ENCODE assay signal across 2 cellular contexts in the genomic region with DNA sequence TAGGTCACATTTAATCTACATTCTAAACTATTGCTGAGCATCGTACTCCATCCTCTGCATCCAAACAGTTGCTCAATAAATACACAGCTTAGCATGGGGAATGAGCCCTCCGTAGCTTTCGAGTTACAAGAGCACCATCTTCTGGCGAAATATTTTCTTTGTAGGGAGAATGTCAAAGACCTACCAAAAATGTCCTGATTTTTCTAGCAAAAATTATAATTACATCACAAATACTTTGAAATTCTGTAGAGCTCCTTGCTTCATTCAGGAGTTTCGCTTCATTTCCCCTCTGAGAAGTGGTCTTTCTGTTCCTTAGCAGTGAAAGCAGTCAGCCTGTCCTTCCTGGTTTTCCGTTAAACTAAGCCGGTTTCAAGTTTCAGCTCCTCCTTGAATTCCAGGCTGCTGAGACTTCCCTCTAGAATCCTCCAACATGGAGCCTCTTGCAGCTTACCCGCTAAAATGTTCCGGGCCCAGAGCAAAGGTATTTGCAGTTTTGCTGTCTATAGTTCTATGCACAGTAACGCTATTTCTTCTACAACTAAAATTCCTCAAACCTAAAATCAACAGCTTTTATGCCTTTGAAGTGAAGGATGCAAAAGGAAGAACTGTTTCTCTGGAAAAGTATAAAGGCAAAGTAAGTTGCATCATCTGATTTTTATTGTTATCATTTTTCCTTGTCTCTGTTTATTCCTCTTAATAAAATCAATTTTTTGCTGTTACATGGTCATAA.
TF ChIP-seq lines count a peak whose summit lies in the region.

A gene with protein sequence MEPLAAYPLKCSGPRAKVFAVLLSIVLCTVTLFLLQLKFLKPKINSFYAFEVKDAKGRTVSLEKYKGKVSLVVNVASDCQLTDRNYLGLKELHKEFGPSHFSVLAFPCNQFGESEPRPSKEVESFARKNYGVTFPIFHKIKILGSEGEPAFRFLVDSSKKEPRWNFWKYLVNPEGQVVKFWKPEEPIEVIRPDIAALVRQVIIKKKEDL (plus strand): TSS at position 409 of the 730 bp plus-strand sequence. CDS start 22 bp downstream, at position 431.

TF ChIP-seq in IMR-90, 13 proteins besides CTCF, POLR2A, EP300 and RAD21:
- no peak for TF ChIP-seq BHLHE40 (IDR thresholded peaks at IDR 0.05; ENCODE audit: low read depth, low read length)
- TF ChIP-seq NFE2L2 (IDR thresholded peaks at IDR 0.05; ENCODE audit: low read depth, low read length), result no peak
- TF ChIP-seq CHD1 (IDR thresholded peaks at IDR 0.05; ENCODE audit: low read depth, low read length), result 0 out of 2 replicates have a peak, but pooled peaks have one; percentile 67
- TF ChIP-seq MXI1 (IDR thresholded peaks at IDR 0.05; ENCODE audit: borderline replicate concordance, low read depth, low read length), result no peak
- TF ChIP-seq, protein P1, sequence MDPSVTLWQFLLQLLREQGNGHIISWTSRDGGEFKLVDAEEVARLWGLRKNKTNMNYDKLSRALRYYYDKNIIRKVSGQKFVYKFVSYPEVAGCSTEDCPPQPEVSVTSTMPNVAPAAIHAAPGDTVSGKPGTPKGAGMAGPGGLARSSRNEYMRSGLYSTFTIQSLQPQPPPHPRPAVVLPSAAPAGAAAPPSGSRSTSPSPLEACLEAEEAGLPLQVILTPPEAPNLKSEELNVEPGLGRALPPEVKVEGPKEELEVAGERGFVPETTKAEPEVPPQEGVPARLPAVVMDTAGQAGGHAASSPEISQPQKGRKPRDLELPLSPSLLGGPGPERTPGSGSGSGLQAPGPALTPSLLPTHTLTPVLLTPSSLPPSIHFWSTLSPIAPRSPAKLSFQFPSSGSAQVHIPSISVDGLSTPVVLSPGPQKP (IDR thresholded peaks at IDR 0.05; ENCODE audit: borderline replicate concordance, low read depth, low read length), result no peak
- peak; percentile 16 for TF ChIP-seq RCOR1 (IDR thresholded peaks at IDR 0.05; ENCODE audit: insufficient replicate concordance, low read length)
- TF ChIP-seq, protein P2, sequence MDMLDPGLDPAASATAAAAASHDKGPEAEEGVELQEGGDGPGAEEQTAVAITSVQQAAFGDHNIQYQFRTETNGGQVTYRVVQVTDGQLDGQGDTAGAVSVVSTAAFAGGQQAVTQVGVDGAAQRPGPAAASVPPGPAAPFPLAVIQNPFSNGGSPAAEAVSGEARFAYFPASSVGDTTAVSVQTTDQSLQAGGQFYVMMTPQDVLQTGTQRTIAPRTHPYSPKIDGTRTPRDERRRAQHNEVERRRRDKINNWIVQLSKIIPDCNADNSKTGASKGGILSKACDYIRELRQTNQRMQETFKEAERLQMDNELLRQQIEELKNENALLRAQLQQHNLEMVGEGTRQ (IDR thresholded peaks at IDR 0.05; ENCODE audit: low read depth, low read length), result no peak
- TF ChIP-seq MAFK (IDR thresholded peaks at IDR 0.05; ENCODE audit: low read depth, low read length), result no peak
- peak; percentile 96 for TF ChIP-seq CEBPB (IDR thresholded peaks at IDR 0.05; ENCODE audit: low read depth, low read length)
- TF ChIP-seq RFX5 (IDR thresholded peaks at IDR 0.05; ENCODE audit: low read depth, low read length), result no peak
- TF ChIP-seq MAZ (IDR thresholded peaks at IDR 0.05; ENCODE audit: borderline replicate concordance, low read depth, low read length), result no peak
- peak; percentile 66 for TF ChIP-seq SMC3 (IDR thresholded peaks at IDR 0.05; ENCODE audit: low read depth, low read length)
- TF ChIP-seq FOS (IDR thresholded peaks at IDR 0.05; ENCODE audit: low read depth, low read length), result no peak
TF ChIP-seq in IMR-90: peak in this region for 4.

TF ChIP-seq in SK-N-SH, 30 proteins besides CTCF, POLR2A, EP300 and RAD21:
- TF ChIP-seq GATA2 (CRISPR knock-in tag; IDR thresholded peaks at IDR 0.05), result no peak
- no peak for TF ChIP-seq MXI1 (IDR thresholded peaks at IDR 0.05; ENCODE audit: low read depth, low read length)
- peak; percentile 93 for TF ChIP-seq POLR2AphosphoS5 (IDR thresholded peaks at IDR 0.05; ENCODE audit: low read depth, low read length)
- no peak for TF ChIP-seq NRF1 (IDR thresholded peaks at IDR 0.05; ENCODE audit: low read depth, low read length)
- peak; percentile 12; the same call in 1 of the 2 replicates for TF ChIP-seq JUND (IDR thresholded peaks at IDR 0.05)
- TF ChIP-seq TEAD4 (IDR thresholded peaks at IDR 0.05; ENCODE audit: borderline replicate concordance, insufficient read depth), result 0 out of 2 replicates have a peak, but pooled peaks have one; percentile 62
- no peak for TF ChIP-seq TCF12 (IDR thresholded peaks at IDR 0.05)
- TF ChIP-seq, protein P3, sequence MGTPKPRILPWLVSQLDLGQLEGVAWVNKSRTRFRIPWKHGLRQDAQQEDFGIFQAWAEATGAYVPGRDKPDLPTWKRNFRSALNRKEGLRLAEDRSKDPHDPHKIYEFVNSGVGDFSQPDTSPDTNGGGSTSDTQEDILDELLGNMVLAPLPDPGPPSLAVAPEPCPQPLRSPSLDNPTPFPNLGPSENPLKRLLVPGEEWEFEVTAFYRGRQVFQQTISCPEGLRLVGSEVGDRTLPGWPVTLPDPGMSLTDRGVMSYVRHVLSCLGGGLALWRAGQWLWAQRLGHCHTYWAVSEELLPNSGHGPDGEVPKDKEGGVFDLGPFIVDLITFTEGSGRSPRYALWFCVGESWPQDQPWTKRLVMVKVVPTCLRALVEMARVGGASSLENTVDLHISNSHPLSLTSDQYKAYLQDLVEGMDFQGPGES (IDR thresholded peaks at IDR 0.05; ENCODE audit: low read depth, low read length), result no peak
- TF ChIP-seq MEF2A (IDR thresholded peaks at IDR 0.05; ENCODE audit: borderline replicate concordance, low read depth), result no peak
- TF ChIP-seq, protein P4, sequence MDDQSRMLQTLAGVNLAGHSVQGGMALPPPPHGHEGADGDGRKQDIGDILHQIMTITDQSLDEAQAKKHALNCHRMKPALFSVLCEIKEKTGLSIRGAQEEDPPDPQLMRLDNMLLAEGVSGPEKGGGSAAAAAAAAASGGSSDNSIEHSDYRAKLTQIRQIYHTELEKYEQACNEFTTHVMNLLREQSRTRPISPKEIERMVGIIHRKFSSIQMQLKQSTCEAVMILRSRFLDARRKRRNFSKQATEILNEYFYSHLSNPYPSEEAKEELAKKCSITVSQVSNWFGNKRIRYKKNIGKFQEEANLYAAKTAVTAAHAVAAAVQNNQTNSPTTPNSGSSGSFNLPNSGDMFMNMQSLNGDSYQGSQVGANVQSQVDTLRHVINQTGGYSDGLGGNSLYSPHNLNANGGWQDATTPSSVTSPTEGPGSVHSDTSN (IDR thresholded peaks at IDR 0.05), result no peak
- no peak for TF ChIP-seq NFIC (IDR thresholded peaks at IDR 0.05; ENCODE audit: borderline replicate concordance)
- TF ChIP-seq, protein P5, sequence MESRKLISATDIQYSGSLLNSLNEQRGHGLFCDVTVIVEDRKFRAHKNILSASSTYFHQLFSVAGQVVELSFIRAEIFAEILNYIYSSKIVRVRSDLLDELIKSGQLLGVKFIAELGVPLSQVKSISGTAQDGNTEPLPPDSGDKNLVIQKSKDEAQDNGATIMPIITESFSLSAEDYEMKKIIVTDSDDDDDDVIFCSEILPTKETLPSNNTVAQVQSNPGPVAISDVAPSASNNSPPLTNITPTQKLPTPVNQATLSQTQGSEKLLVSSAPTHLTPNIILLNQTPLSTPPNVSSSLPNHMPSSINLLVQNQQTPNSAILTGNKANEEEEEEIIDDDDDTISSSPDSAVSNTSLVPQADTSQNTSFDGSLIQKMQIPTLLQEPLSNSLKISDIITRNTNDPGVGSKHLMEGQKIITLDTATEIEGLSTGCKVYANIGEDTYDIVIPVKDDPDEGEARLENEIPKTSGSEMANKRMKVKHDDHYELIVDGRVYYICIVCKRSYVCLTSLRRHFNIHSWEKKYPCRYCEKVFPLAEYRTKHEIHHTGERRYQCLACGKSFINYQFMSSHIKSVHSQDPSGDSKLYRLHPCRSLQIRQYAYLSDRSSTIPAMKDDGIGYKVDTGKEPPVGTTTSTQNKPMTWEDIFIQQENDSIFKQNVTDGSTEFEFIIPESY (IDR thresholded peaks at IDR 0.05; ENCODE audit: borderline replicate concordance, low read depth), result no peak
- TF ChIP-seq, protein P6, sequence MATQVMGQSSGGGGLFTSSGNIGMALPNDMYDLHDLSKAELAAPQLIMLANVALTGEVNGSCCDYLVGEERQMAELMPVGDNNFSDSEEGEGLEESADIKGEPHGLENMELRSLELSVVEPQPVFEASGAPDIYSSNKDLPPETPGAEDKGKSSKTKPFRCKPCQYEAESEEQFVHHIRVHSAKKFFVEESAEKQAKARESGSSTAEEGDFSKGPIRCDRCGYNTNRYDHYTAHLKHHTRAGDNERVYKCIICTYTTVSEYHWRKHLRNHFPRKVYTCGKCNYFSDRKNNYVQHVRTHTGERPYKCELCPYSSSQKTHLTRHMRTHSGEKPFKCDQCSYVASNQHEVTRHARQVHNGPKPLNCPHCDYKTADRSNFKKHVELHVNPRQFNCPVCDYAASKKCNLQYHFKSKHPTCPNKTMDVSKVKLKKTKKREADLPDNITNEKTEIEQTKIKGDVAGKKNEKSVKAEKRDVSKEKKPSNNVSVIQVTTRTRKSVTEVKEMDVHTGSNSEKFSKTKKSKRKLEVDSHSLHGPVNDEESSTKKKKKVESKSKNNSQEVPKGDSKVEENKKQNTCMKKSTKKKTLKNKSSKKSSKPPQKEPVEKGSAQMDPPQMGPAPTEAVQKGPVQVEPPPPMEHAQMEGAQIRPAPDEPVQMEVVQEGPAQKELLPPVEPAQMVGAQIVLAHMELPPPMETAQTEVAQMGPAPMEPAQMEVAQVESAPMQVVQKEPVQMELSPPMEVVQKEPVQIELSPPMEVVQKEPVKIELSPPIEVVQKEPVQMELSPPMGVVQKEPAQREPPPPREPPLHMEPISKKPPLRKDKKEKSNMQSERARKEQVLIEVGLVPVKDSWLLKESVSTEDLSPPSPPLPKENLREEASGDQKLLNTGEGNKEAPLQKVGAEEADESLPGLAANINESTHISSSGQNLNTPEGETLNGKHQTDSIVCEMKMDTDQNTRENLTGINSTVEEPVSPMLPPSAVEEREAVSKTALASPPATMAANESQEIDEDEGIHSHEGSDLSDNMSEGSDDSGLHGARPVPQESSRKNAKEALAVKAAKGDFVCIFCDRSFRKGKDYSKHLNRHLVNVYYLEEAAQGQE (IDR thresholded peaks at IDR 0.05; ENCODE audit: low read depth, low read length), result 0 out of 2 replicates have a peak, but pooled peaks have one; percentile 47
- TF ChIP-seq TAF1 (IDR thresholded peaks at IDR 0.05; ENCODE audit: borderline replicate concordance, low read depth, low read length), result peak; percentile 86
- TF ChIP-seq FOXJ3 (CRISPR knock-in tag; IDR thresholded peaks at IDR 0.05), result no peak
- TF ChIP-seq RFX5 (IDR thresholded peaks at IDR 0.05; ENCODE audit: low read length), result no peak
- TF ChIP-seq GABPA (IDR thresholded peaks at IDR 0.05; ENCODE audit: low read depth), result no peak; the same call in 1 of the 2 replicates
- no peak for TF ChIP-seq RCOR1 (IDR thresholded peaks at IDR 0.05; ENCODE audit: low read length)
- TF ChIP-seq SIN3A (IDR thresholded peaks at IDR 0.05; ENCODE audit: borderline replicate concordance, low read depth, low read length), result peak; percentile 58; the same call in 1 of the 2 replicates
- peak; percentile 85 for TF ChIP-seq YY1 (IDR thresholded peaks at IDR 0.05; ENCODE audit: low read depth)
- TF ChIP-seq CHD2 (IDR thresholded peaks at IDR 0.05; ENCODE audit: low read length, partially characterized antibody), result no peak
- no peak for TF ChIP-seq FOXM1 (IDR thresholded peaks at IDR 0.05; ENCODE audit: low read depth)
- TF ChIP-seq ELF1 (IDR thresholded peaks at IDR 0.05), result peak; percentile 75
- no peak for TF ChIP-seq FOSL2 (IDR thresholded peaks at IDR 0.05; ENCODE audit: borderline replicate concordance, low read depth)
- TF ChIP-seq EZH2phosphoT487 (IDR thresholded peaks at IDR 0.05; ENCODE audit: borderline replicate concordance, low read depth), result no peak
- TF ChIP-seq, protein P2 (IDR thresholded peaks at IDR 0.05; ENCODE audit: borderline replicate concordance, low read depth, low read length), result no peak
- TF ChIP-seq, protein P7, sequence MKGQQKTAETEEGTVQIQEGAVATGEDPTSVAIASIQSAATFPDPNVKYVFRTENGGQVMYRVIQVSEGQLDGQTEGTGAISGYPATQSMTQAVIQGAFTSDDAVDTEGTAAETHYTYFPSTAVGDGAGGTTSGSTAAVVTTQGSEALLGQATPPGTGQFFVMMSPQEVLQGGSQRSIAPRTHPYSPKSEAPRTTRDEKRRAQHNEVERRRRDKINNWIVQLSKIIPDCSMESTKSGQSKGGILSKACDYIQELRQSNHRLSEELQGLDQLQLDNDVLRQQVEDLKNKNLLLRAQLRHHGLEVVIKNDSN (IDR thresholded peaks at IDR 0.05; ENCODE audit: borderline replicate concordance, low read depth), result no peak
- TF ChIP-seq SMC3 (IDR thresholded peaks at IDR 0.05; ENCODE audit: low read depth, low read length), result peak; percentile 42; the same call in 1 of the 2 replicates
- no peak for TF ChIP-seq RXRA (IDR thresholded peaks at IDR 0.05; ENCODE audit: borderline replicate concordance, low read depth)
- TF ChIP-seq, protein P8, sequence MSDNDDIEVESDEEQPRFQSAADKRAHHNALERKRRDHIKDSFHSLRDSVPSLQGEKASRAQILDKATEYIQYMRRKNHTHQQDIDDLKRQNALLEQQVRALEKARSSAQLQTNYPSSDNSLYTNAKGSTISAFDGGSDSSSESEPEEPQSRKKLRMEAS (IDR thresholded peaks at IDR 0.05; ENCODE audit: low read depth), result peak; percentile 61; the same call in 1 of the 2 replicates
